9 cellular contexts compared by ENCODE assay signal in genomic region chr3:168467085-168467714, GRCh38.
A peak's percentile ranks its signal among the peaks of the same experiment; 100 is the strongest.
DNase-seq lines count a peak whose midpoint lies in the region; ATAC-seq and TF ChIP-seq lines count a peak whose summit lies in the region.
"Had no signal": no experiment of that assay in that cellular context is flagged by ENCODE, and none has a peak within 500 bp of the region (broad histone marks: within the 10 kb centered on the region; RNA-seq: fewer than 3 reads in every experiment).

No MANE protein-coding gene starts in this region.

- H3K4me1 Mint-ChIP-seq in MCF 10A (ENCODE audit: insufficient read depth, unreplicated experiment): no peaks in the 10 kb centered on the region

- CTCF ChIA-PET in MCF 10A (lab: Yijun Ruan, JAX): no interaction called here

- peak; percentile 72 for ATAC-seq in HG02981 (IDR thresholded peaks at IDR 0.05; ENCODE audit: unreplicated experiment)
- no peak for ATAC-seq in gastrocnemius medialis

- H3K4me3 ChIP-seq in breast epithelium: no peak overlapping the region
- no peak overlapping the region for H3K4me3 ChIP-seq in fibroblast of villous mesenchyme (ENCODE audit: low read depth, low read length)
- no peak overlapping the region for H3K4me3 ChIP-seq in gastrocnemius medialis

- H3K9me3 ChIP-seq in breast epithelium: peaks cover 0 to 3% of the 10 kb centered on the region in 2 donors
- H3K9me3 ChIP-seq in gastrocnemius medialis: no peaks in the 10 kb centered on the region

- no peaks in the 10 kb centered on the region for H3K9me3 Mint-ChIP-seq in MCF 10A (ENCODE audit: unreplicated experiment)

- TF ChIP-seq POLR2A in breast epithelium (IDR thresholded peaks at IDR 0.05) (no peak), gastrocnemius medialis (IDR thresholded peaks at IDR 0.05) (no peak)

- intact Hi-C loops in MCF 10A (cut with micrococcal nuclease) (loop anchor here (2.0 kb wide), 1 partner anchor 256 kb away; no protein-coding TSS in a partner anchor), breast epithelium (cut with DNase I; ENCODE audit: low total_unique reads) (no loop called here), gastrocnemius medialis (cut with DNase I; ENCODE audit: low total_unique reads) (loop anchor here (5.0 kb wide), 1 partner anchor 255 kb away; no protein-coding TSS in a partner anchor)

- no peaks in the 10 kb centered on the region for H3K36me3 Mint-ChIP-seq in MCF 10A (ENCODE audit: insufficient read depth, unreplicated experiment)
- H3K36me3 Mint-ChIP-seq: CD4-positive, CD25-positive, alpha-beta regulatory T cell had no signal

- H3K4me3 Mint-ChIP-seq in MCF 10A (ENCODE audit: unreplicated experiment): no peak overlapping the region
- H3K4me3 Mint-ChIP-seq: CD4-positive, CD25-positive, alpha-beta regulatory T cell had no signal

- no peaks in the 10 kb centered on the region for H3K36me3 ChIP-seq in breast epithelium
- H3K36me3 ChIP-seq in gastrocnemius medialis: no peaks in the 10 kb centered on the region

- in situ Hi-C loops in gastrocnemius medialis (cut with MboI; ENCODE audit: low sequenced_read_pairs in 4 of 4): loop anchor here in 1 of 4 donors (25.0 kb wide), 1 partner anchor 255 kb away; no protein-coding TSS in a partner anchor

- H3K27ac ChIP-seq in breast epithelium (no peak overlapping the region), gastrocnemius medialis (no peak overlapping the region)

- TF ChIP-seq CTCF in MCF 10A (IDR thresholded peaks at IDR 0.05; ENCODE audit: unreplicated experiment) (peak; percentile 9), breast epithelium (IDR thresholded peaks at IDR 0.05) (no peak), fibroblast of villous mesenchyme (IDR thresholded peaks at IDR 0.05; ENCODE audit: insufficient read depth, low read depth, low read length) (peak; percentile 31), gastrocnemius medialis (IDR thresholded peaks at IDR 0.05 in 4 of 5, conservative IDR thresholded peaks at IDR 0.05 in 1 of 5) (peak in 1 of 5 experiments; percentile 17)

- H3K4me1 ChIP-seq in breast epithelium (no peaks in the 10 kb centered on the region), gastrocnemius medialis (no peaks in the 10 kb centered on the region)

- POLR2A ChIA-PET in MCF 10A (lab: Yijun Ruan, JAX): no interaction called here

- no peak overlapping the region for H3K27ac Mint-ChIP-seq in MCF 10A (ENCODE audit: low read depth, unreplicated experiment)
- H3K27ac Mint-ChIP-seq: CD4-positive, CD25-positive, alpha-beta regulatory T cell had no signal

- peak; percentile 24 for DNase-seq in MCF 10A (ENCODE audit: unreplicated experiment)
- DNase-seq in breast epithelium (ENCODE audit: low spot score in 2 of 2): no peak
- DNase-seq in NCI-H460 (ENCODE audit: extremely low read depth, low read depth): peak; percentile 44
- peak; percentile 8 for DNase-seq in fibroblast of villous mesenchyme (ENCODE audit: low read depth)
- peak; percentile 25 for DNase-seq in renal cortical epithelial cell (ENCODE audit: low read depth)
- DNase-seq in gastrocnemius medialis: no peak
- DNase-seq in DMS153 treated with DMSO at 0.1 percent for 48 hours (lab: John Stamatoyannopoulos, UW; ENCODE audit: unreplicated experiment): no peak
- DNase-seq: CD4-positive, CD25-positive, alpha-beta regulatory T cell had no signal

- no peaks in the 10 kb centered on the region for H3K27me3 ChIP-seq in breast epithelium
- H3K27me3 ChIP-seq in gastrocnemius medialis: no peaks in the 10 kb centered on the region

- peaks cover 70% of the 10 kb centered on the region for H3K27me3 Mint-ChIP-seq in MCF 10A (ENCODE audit: insufficient read depth, unreplicated experiment)
- H3K27me3 Mint-ChIP-seq: CD4-positive, CD25-positive, alpha-beta regulatory T cell had no signal

- BruUV-seq in MCF 10A (replicated peaks; lab: Mats Ljungman, UMichigan): no TSS peak

Comparison
In these comparisons a context has a peak if more than half of its experiments do, and no peak if none do; other contexts are left out.
1. DNase-seq: peak in MCF 10A (single experiment), NCI-H460 (single experiment), fibroblast of villous mesenchyme (single experiment) and renal cortical epithelial cell (single experiment); none in breast epithelium (0 of 2), gastrocnemius medialis (0 of 2) and DMS153 treated with DMSO at 0.1 percent for 48 hours (single experiment).
2. CTCF ChIP-seq: peak in MCF 10A (single experiment) and fibroblast of villous mesenchyme (single experiment); none in breast epithelium (0 of 3).